ENCODE assay signal across 27 cellular contexts in genomic region chr9:81312346-81312745, GRCh38.
A peak's percentile ranks its signal among the peaks of the same experiment; 100 is the strongest.
DNase-seq lines count a peak whose midpoint lies in the region; ATAC-seq, FAIRE-seq and TF ChIP-seq lines count a peak whose summit lies in the region.
"Had no signal": no experiment of that assay in that cellular context is flagged by ENCODE, and none has a peak within 500 bp of the region (broad histone marks: within the 10 kb centered on the region; RNA-seq: fewer than 3 reads in every experiment).

No MANE protein-coding gene starts in this region.

- TF ChIP-seq RAD21 in A549 (conservative IDR thresholded peaks at IDR 0.05 in 1 of 2, IDR thresholded peaks at IDR 0.05 in 1 of 2) = peak; percentile 48 to 52; a peak in 4 of 5 replicates

- H3K27ac ChIP-seq in A549 = peak overlapping the region in 1 of 2 experiments; percentile 18; a peak in 1 of 6 replicates
- H3K27ac ChIP-seq in PC-3 (ENCODE audit: low read length) = no peak overlapping the region
- H3K27ac ChIP-seq: body of pancreas, colonic mucosa, KMS-11, lower lobe of right lung, prostate gland, suprapubic skin had no signal

- DNase-seq in A549 (ENCODE audit: low read depth in 1 of 2, low spot score in 1 of 2) (no peak), GM03348 (ENCODE audit: low spot score) (peak; percentile 13), PC-3 (peak; percentile 4), epithelial cell of proximal tubule (ENCODE audit: low read depth) (no peak), dedifferentiated amniotic fluid mesenchymal stem cell (ENCODE audit: extremely low spot score) (no peak), epidermal melanocyte (ENCODE audit: insufficient read length, low spot score) (no peak)
- DNase-seq: activated CD8-positive, alpha-beta memory T cell treated with anti-CD3 and anti-CD28 coated beads, Interleukin-2, amount 50 U/mL, for 4 hours; activated effector memory CD4-positive, alpha-beta T cell treated with Interleukin-2 at 50 U/mL for 16 hours; body of pancreas; colonic mucosa; foreskin melanocyte; H7; hypothalamus; lower lobe of right lung; NCI-H1105; NCI-H2029 treated with DMSO at 0.1 percent for 48 hours; NCI-H446 treated with DMSO at 0.1 percent for 48 hours; NK-92 treated with Interleukin-12 subunit alpha and Interleukin-12 subunit beta, amount 100 ng/mL, for 24 hours; T-helper 9 cell had no signal

- no TSS peak for BruUV-seq in PC-3 (replicated peaks; lab: Mats Ljungman, UMichigan)

- no peaks in the 10 kb centered on the region for H3K9me2 ChIP-seq in PC-3 (replicated peaks; ENCODE audit: low read length)

- POLR2A ChIA-PET in A549 (lab: Yijun Ruan, JAX) = no interaction called here
- POLR2A ChIA-PET in PC-3 (lab: Charles Lee; ENCODE audit: unreplicated experiment) = no interaction called here

- no peak for TF ChIP-seq EP300 in A549 (IDR thresholded peaks at IDR 0.05)

- WGBS in A549 (ENCODE audit: missing lambda C conversion rate) = 73% methylated on average over 3 of the region's 3 CpGs

- ATAC-seq in A549 (no peak; a peak in 1 of 6 replicates), PC-3 (no peak), GM19397 (IDR thresholded peaks at IDR 0.05; ENCODE audit: unreplicated experiment) (no peak), HG03139 (IDR thresholded peaks at IDR 0.05; ENCODE audit: unreplicated experiment) (no peak)
- ATAC-seq: body of pancreas, lower lobe of right lung, WTC11 had no signal

- H3K4me1 ChIP-seq in A549 = no peaks in the 10 kb centered on the region; the same call in 2 of the 3 replicates
- no peaks in the 10 kb centered on the region for H3K4me1 ChIP-seq in PC-3 (ENCODE audit: insufficient read depth, low read length)
- H3K4me1 ChIP-seq: body of pancreas, colonic mucosa, lower lobe of right lung, prostate gland, suprapubic skin had no signal

- H3K79me2 ChIP-seq in PC-3 (ENCODE audit: low read length) = no peaks in the 10 kb centered on the region

- intact Hi-C loops in PC-3 (cut with micrococcal nuclease) = loop anchor here (10.0 kb wide), 1 partner anchor 182 kb away; no protein-coding TSS in a partner anchor

- CTCF ChIA-PET in A549 (lab: Yijun Ruan, JAX) (interaction anchor here (0.5 to 1.3 kb wide), 3 partner anchors 13 to 251 kb away, joined by 3 read pairs; no protein-coding TSS in a partner anchor), PC-3 (lab: Charles Lee) (interaction anchor here (0.6 to 0.7 kb wide), 2 partner anchors 288 to 317 kb away, joined by 3 read pairs; no protein-coding TSS in a partner anchor)

- H3K4me2 ChIP-seq in A549 (no peak overlapping the region), PC-3 (ENCODE audit: low read length) (no peak overlapping the region)
- H3K4me2 ChIP-seq: KMS-11 had no signal

- no peaks in the 10 kb centered on the region for H3F3A ChIP-seq in PC-3 (ENCODE audit: low read length, unreplicated experiment)

- no peaks in the 10 kb centered on the region for H4K20me1 ChIP-seq in PC-3 (ENCODE audit: low read length)

- TF ChIP-seq CTCF in A549 (IDR thresholded peaks at IDR 0.05) = peak; percentile 32; the same call in 2 of the 3 replicates
- no peak; the same call in 1 of the 2 replicates for TF ChIP-seq CTCF in PC-3 (conservative IDR thresholded peaks at IDR 0.05; ENCODE audit: low read depth, low read length)
- TF ChIP-seq CTCF in epithelial cell of proximal tubule (conservative IDR thresholded peaks at IDR 0.05; ENCODE audit: low read depth, low read length) = peak; percentile 6

- H3K9ac ChIP-seq in PC-3 (ENCODE audit: low read length) = no peak overlapping the region
- H3K9ac ChIP-seq: KMS-11 had no signal

- H2AFZ ChIP-seq in PC-3 (ENCODE audit: low read length) = no peak overlapping the region

- no peaks in the 10 kb centered on the region for H3K36me3 ChIP-seq in PC-3 (ENCODE audit: low read depth, low read length)
- H3K36me3 ChIP-seq: colonic mucosa, lower lobe of right lung, prostate gland, suprapubic skin had no signal

- H3K4me3 ChIP-seq in A549 = no peak overlapping the region
- H3K4me3 ChIP-seq in PC-3 (ENCODE audit: low read length) = no peak overlapping the region
- H3K4me3 ChIP-seq in epithelial cell of proximal tubule (ENCODE audit: low read depth, low read length) = no peak overlapping the region
- H3K4me3 ChIP-seq: body of pancreas, colonic mucosa, lower lobe of right lung, prostate gland, suprapubic skin had no signal

- no peaks in the 10 kb centered on the region for H3K27me3 ChIP-seq in PC-3 (ENCODE audit: low read length)
- H3K27me3 ChIP-seq: body of pancreas, colonic mucosa, suprapubic skin had no signal

- no peak for TF ChIP-seq POLR2A in A549 (IDR thresholded peaks at IDR 0.05; ENCODE audit: low read length)

- FAIRE-seq in A549 (lab: Jason Lieb, UNC) = no peak
- FAIRE-seq: endometrium, urothelium cell line had no signal

- H3K9me3 ChIP-seq in A549 (no peaks in the 10 kb centered on the region), PC-3 (ENCODE audit: low read length) (no peaks in the 10 kb centered on the region)
- H3K9me3 ChIP-seq: body of pancreas, colonic mucosa, lower lobe of right lung, prostate gland, suprapubic skin had no signal

TF ChIP-seq in A549, 52 proteins besides CTCF, POLR2A, EP300 and RAD21:
- TF ChIP-seq NFE2L2 (conservative IDR thresholded peaks at IDR 0.05; ENCODE audit: low read length) (no peak), TFCP2L1 (CRISPR knock-in tag; IDR thresholded peaks at IDR 0.05) (no peak), SMC3 (IDR thresholded peaks at IDR 0.05) (peak; percentile 38; the same call in 2 of the 3 replicates), GATA3 (IDR thresholded peaks at IDR 0.05; ENCODE audit: borderline replicate concordance) (no peak)

Comparison
In these comparisons a context has a peak if more than half of its experiments do, and no peak if none do; other contexts are left out.
1. DNase-seq: peak in GM03348 (single experiment) and PC-3 (single experiment); none in A549 (0 of 2), epithelial cell of proximal tubule (single experiment), dedifferentiated amniotic fluid mesenchymal stem cell (single experiment) and epidermal melanocyte (single experiment).